Comparison of ENCODE assay signal across 9 cellular contexts in genomic region chr22:44180706-44181032, GRCh38. TPM values are rescaled to one million over a fixed set of nuclear protein-coding genes. Genes with fewer than 3 reads are reported as not detected.
DNase-seq lines count a peak whose midpoint lies in the region; ATAC-seq and TF ChIP-seq lines count a peak whose summit lies in the region.
"Had no signal": no experiment of that assay in that cellular context is flagged by ENCODE, and none has a peak within 500 bp of the region (broad histone marks: within the 10 kb centered on the region; RNA-seq: fewer than 3 reads in every experiment).

A gene with protein sequence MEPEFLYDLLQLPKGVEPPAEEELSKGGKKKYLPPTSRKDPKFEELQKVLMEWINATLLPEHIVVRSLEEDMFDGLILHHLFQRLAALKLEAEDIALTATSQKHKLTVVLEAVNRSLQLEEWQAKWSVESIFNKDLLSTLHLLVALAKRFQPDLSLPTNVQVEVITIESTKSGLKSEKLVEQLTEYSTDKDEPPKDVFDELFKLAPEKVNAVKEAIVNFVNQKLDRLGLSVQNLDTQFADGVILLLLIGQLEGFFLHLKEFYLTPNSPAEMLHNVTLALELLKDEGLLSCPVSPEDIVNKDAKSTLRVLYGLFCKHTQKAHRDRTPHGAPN (plus strand): TSS chr22:44180925. CDS start chr22:44183330, 2,405 bp downstream.

- H3K27me3 ChIP-seq in right lobe of liver, result no peaks in the 10 kb centered on the region

- H3K9me3 Mint-ChIP-seq in activated CD8-positive, alpha-beta T cell treated with anti-CD3 and anti-CD28 coated beads for 36 hours, result no peaks in the 10 kb centered on the region

- H3K36me3 ChIP-seq in right lobe of liver (no peaks in the 10 kb centered on the region), urinary bladder (ENCODE audit: insufficient read depth) (no peaks in the 10 kb centered on the region)

- WGBS in right lobe of liver (ENCODE audit: insufficient coverage, low coverage, low lambda C conversion rate, missing lambda C conversion rate), result 24% methylated on average over 5 of the region's 5 CpGs
- WGBS in urinary bladder, result 72% methylated on average over 5 of the region's 5 CpGs

- H3K9me3 ChIP-seq in right lobe of liver, result no peaks in the 10 kb centered on the region

- peak within 1 kb of the TSS; percentile 94 for H3K4me3 Mint-ChIP-seq in activated CD8-positive, alpha-beta T cell treated with anti-CD3 and anti-CD28 coated beads for 36 hours

- CTCF ChIA-PET in activated CD8-positive, alpha-beta T cell treated with anti-CD3 and anti-CD28 coated beads for 36 hours (lab: Charles Lee), result interaction anchor here (0.6 to 2.8 kb wide), 6 partner anchors 13 to 504 kb away, joined by 3 to 13 read pairs (median 6); no protein-coding TSS in a partner anchor

- ATAC-seq in GM18868 (IDR thresholded peaks at IDR 0.05; ENCODE audit: unreplicated experiment), result peak; percentile 77
- ATAC-seq in HG03354 (IDR thresholded peaks at IDR 0.05; ENCODE audit: poor library complexity, severe bottlenecking, unreplicated experiment), result peak; percentile 52
- peak; percentile 41 for ATAC-seq in activated CD8-positive, alpha-beta T cell treated with anti-CD3 and anti-CD28 coated beads for 36 hours
- no peak for ATAC-seq in right lobe of liver

- H3K4me1 ChIP-seq in right lobe of liver (no peaks in the 10 kb centered on the region), urinary bladder (ENCODE audit: insufficient read depth) (no peaks in the 10 kb centered on the region)

- DNase-seq in activated CD8-positive, alpha-beta T cell treated with anti-CD3 and anti-CD28 coated beads for 36 hours, result peak; percentile 59
- DNase-seq in right lobe of liver (no peak), kidney glomerular epithelial cell (lab: John Stamatoyannopoulos, UW) (no peak), NCI-H1436 (lab: John Stamatoyannopoulos, UW) (no peak), LoVo (ENCODE audit: low spot score) (no peak)

- peak within 1 kb of the TSS; percentile 98 for H3K27ac Mint-ChIP-seq in activated CD8-positive, alpha-beta T cell treated with anti-CD3 and anti-CD28 coated beads for 36 hours

- POLR2A ChIA-PET in activated CD8-positive, alpha-beta T cell treated with anti-CD3 and anti-CD28 coated beads for 36 hours (lab: Charles Lee), result interaction anchor here (1.5 to 6.9 kb wide), 2 partner anchors 13 to 154 kb away, joined by 4 to 59 read pairs; no protein-coding TSS in a partner anchor

- intact Hi-C loops in activated CD8-positive, alpha-beta T cell treated with anti-CD3 and anti-CD28 coated beads for 36 hours (cut with micrococcal nuclease), result loop anchor here (10.0 kb wide), 1 partner anchor 144 kb away; no protein-coding TSS in a partner anchor
- intact Hi-C loops in right lobe of liver (cut with DNase I), result no loop called here

- peak within 1 kb of the TSS; percentile 40 to 82 (median 67) for H3K27ac ChIP-seq in right lobe of liver
- H3K27ac ChIP-seq in urinary bladder (ENCODE audit: low read depth), result no peak within 1 kb of the TSS

- H3K4me3 ChIP-seq in right lobe of liver (peak within 1 kb of the TSS; percentile 20 to 38 (median 26)), urinary bladder (ENCODE audit: low read depth, low read length) (peak within 1 kb of the TSS; percentile 31)

- H3K36me3 Mint-ChIP-seq in activated CD8-positive, alpha-beta T cell treated with anti-CD3 and anti-CD28 coated beads for 36 hours (ENCODE audit: low read depth), result peaks cover 19% of the 10 kb centered on the region

- no peaks in the 10 kb centered on the region for H3K27me3 Mint-ChIP-seq in activated CD8-positive, alpha-beta T cell treated with anti-CD3 and anti-CD28 coated beads for 36 hours

- TF ChIP-seq POLR2A in right lobe of liver (IDR thresholded peaks at IDR 0.05), result no peak

- TF ChIP-seq CTCF in activated CD8-positive, alpha-beta T cell treated with anti-CD3 and anti-CD28 coated beads for 36 hours (IDR thresholded peaks at IDR 0.05), result no peak
- TF ChIP-seq CTCF in right lobe of liver (IDR thresholded peaks at IDR 0.05), result no peak

- peaks cover 28% of the 10 kb centered on the region for H3K4me1 Mint-ChIP-seq in activated CD8-positive, alpha-beta T cell treated with anti-CD3 and anti-CD28 coated beads for 36 hours (ENCODE audit: low read depth)

RNA-seq across cellular contexts. Expression of the gene that starts here (rescaled TPM):
- 10 to 100 TPM; 76.5 to 76.9 TPM for total RNA-seq in activated CD8-positive, alpha-beta T cell treated with anti-CD3 and anti-CD28 coated beads for 36 hours
- 10 to 100 TPM in 2 of 6 experiments, 1 to 10 TPM in 4; 3.7 to 10.8 (median 7.9) TPM for total RNA-seq in right lobe of liver
- 5.8 TPM for total RNA-seq in urinary bladder
- 8.5 TPM for polyA plus RNA-seq in urinary bladder
- total RNA-seq: M059J had no signal

Comparison
In these comparisons a context has a peak if more than half of its experiments do, and no peak if none do; other contexts are left out.
1. RNA of the gene that starts here (total RNA-seq): 76.5 to 76.9 TPM in activated CD8-positive, alpha-beta T cell treated with anti-CD3 and anti-CD28 coated beads for 36 hours; 3.7 to 10.8 TPM in right lobe of liver and 5.8 TPM in urinary bladder (single experiment); every median in the first group is over 4 times any median in the second.
2. ATAC-seq: peak in GM18868 (single experiment), HG03354 (single experiment) and activated CD8-positive, alpha-beta T cell treated with anti-CD3 and anti-CD28 coated beads for 36 hours (single experiment); none in right lobe of liver (0 of 4).